11 cellular contexts compared by ENCODE assay signal in the genomic region with DNA sequence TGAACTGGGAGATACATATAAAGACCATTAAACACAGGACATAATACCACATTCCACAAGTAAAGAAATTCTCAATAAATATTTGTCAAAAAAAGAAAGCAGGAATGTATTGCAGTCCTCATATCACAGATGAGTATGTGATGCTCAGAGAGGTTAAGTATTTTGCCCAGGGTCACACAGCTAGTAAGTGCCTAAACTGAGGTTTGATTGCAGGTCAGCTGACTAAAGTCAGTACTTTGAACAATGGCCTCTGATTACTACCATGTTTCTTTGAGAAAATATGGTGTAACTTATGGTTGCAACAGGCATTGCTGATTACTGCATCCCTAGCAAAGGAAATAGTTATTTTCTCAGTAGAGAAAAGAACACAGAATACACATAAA.
DNase-seq lines count a peak whose midpoint lies in the region; ATAC-seq, FAIRE-seq and TF ChIP-seq lines count a peak whose summit lies in the region.
"Had no signal": no experiment of that assay in that cellular context is flagged by ENCODE, and none has a peak within 500 bp of the region (broad histone marks: within the 10 kb centered on the region; RNA-seq: fewer than 3 reads in every experiment).

No MANE protein-coding gene starts in this region.

- peaks cover 16% of the 10 kb centered on the region for H3K4me1 Mint-ChIP-seq in activated T-helper 2 cell treated with anti-CD3 and anti-CD28 coated beads, Interferon-gamma antibody, Interleukin-2, Interleukin-4, amounts not matched to agents 10 μg/mL and 5 μg/mL and 100 μg/mL, durations not matched to agents 14 hours and 24 hours and 36 hours (ENCODE audit: low read depth)
- H3K4me1 Mint-ChIP-seq: CD14-positive monocyte had no signal

- H3K36me3 Mint-ChIP-seq in activated T-helper 2 cell treated with anti-CD3 and anti-CD28 coated beads, Interferon-gamma antibody, Interleukin-2, Interleukin-4, amounts not matched to agents 10 μg/mL and 5 μg/mL and 100 μg/mL, durations not matched to agents 14 hours and 24 hours and 36 hours (ENCODE audit: low read depth), result peaks cover 41% of the 10 kb centered on the region

- H3K9me3 Mint-ChIP-seq in activated T-helper 2 cell treated with anti-CD3 and anti-CD28 coated beads, Interferon-gamma antibody, Interleukin-2, Interleukin-4, amounts not matched to agents 10 μg/mL and 5 μg/mL and 100 μg/mL, durations not matched to agents 14 hours and 24 hours and 36 hours, result peaks cover 3% of the 10 kb centered on the region
- H3K9me3 Mint-ChIP-seq: CD14-positive monocyte had no signal

- BruUV-seq in HCT116 (replicated peaks; lab: Mats Ljungman, UMichigan), result no TSS peak

- no peaks in the 10 kb centered on the region for H3K9me3 ChIP-seq in A549
- no peaks in the 10 kb centered on the region for H3K9me3 ChIP-seq in HCT116 (ENCODE audit: control insufficient read depth in 1 of 2, insufficient read depth in 1 of 2, low read depth in 1 of 2, low read length in 2 of 2)
- H3K9me3 ChIP-seq: MG63 had no signal

- CTCF ChIA-PET in A549 (lab: Yijun Ruan, JAX) (interaction anchor here (0.6 to 9.1 kb wide), 59 partner anchors 9 to 1462 kb away, joined by 3 to 143 read pairs (median 5); no protein-coding TSS in a partner anchor), HCT116 (lab: Charles Lee) (interaction anchor here (0.6 to 3.6 kb wide), 34 partner anchors 9 to 862 kb away, joined by 3 to 105 read pairs (median 5); no protein-coding TSS in a partner anchor)

- no peak for TF ChIP-seq RAD21 in A549 (conservative IDR thresholded peaks at IDR 0.05 in 1 of 2, IDR thresholded peaks at IDR 0.05 in 1 of 2)
- no peak for TF ChIP-seq RAD21 in HCT116 (IDR thresholded peaks at IDR 0.05; ENCODE audit: low read depth)

- peak overlapping the region; percentile 99 for H2AFZ ChIP-seq in HCT116 (ENCODE audit: low read depth, low read length, poor library complexity, severe bottlenecking)

- H3K9ac ChIP-seq in HCT116 (ENCODE audit: low read length), result no peak overlapping the region

- H3K27ac ChIP-seq in A549 (no peak overlapping the region), HCT116 (ENCODE audit: low read depth, low read length) (no peak overlapping the region)

- H3K4me2 ChIP-seq in A549, result peak overlapping the region; percentile 5; the same call in 1 of the 3 replicates
- peak overlapping the region; percentile 50; the same call in 1 of the 2 replicates for H3K4me2 ChIP-seq in HCT116 (ENCODE audit: low read length)

- no peak overlapping the region for H3K4me3 ChIP-seq in A549
- no peak overlapping the region for H3K4me3 ChIP-seq in HCT116 (replicated peaks in 1 of 2; ENCODE audit: low read depth in 1 of 2, low read length in 2 of 2)
- H3K4me3 ChIP-seq: MG63 had no signal

- no peak overlapping the region for H3K4me3 Mint-ChIP-seq in activated T-helper 2 cell treated with anti-CD3 and anti-CD28 coated beads, Interferon-gamma antibody, Interleukin-2, Interleukin-4, amounts not matched to agents 10 μg/mL and 5 μg/mL and 100 μg/mL, durations not matched to agents 14 hours and 24 hours and 36 hours (ENCODE audit: low read depth)
- H3K4me3 Mint-ChIP-seq: CD14-positive monocyte had no signal

- DNase-seq in A549 (ENCODE audit: low read depth in 1 of 2, low spot score in 1 of 2) (no peak), HCT116 (ENCODE audit: low read depth, low spot score) (no peak), amniotic epithelial cell (ENCODE audit: low read depth) (peak; percentile 2), left colon (no peak), SIG-M5 treated with dmso at 0.1 percent for 504 hours (lab: John Stamatoyannopoulos, UW; ENCODE audit: unreplicated experiment) (no peak), OCI-M1 (lab: John Stamatoyannopoulos, UW) (no peak), NCI-H2029 (lab: John Stamatoyannopoulos, UW) (no peak)
- DNase-seq in activated T-helper 2 cell treated with anti-CD3 and anti-CD28 coated beads, Interferon-gamma antibody, Interleukin-2, Interleukin-4, amounts not matched to agents 10 μg/mL and 5 μg/mL and 100 μg/mL, durations not matched to agents 14 hours and 24 hours and 36 hours (ENCODE audit: low spot score), result no peak

- H3K79me2 ChIP-seq in HCT116 (ENCODE audit: insufficient read depth, low read length), result no peaks in the 10 kb centered on the region

- H3K4me1 ChIP-seq in A549, result no peaks in the 10 kb centered on the region
- peaks cover 0 to 3% of the 10 kb centered on the region in 2 experiments; a peak in 2 of 4 replicates for H3K4me1 ChIP-seq in HCT116 (ENCODE audit: control insufficient read depth in 1 of 2, insufficient read depth in 2 of 2, low read length in 2 of 2)

- ATAC-seq in A549, result no peak
- ATAC-seq in HCT116, result no peak
- ATAC-seq in left colon, result peak; percentile 38

- H3K36me3 ChIP-seq in HCT116 (ENCODE audit: control insufficient read depth in 1 of 2, insufficient read depth in 2 of 2, low read length in 2 of 2), result no peaks in the 10 kb centered on the region
- H3K36me3 ChIP-seq: MG63 had no signal

- no peak for TF ChIP-seq CTCF in A549 (IDR thresholded peaks at IDR 0.05)
- TF ChIP-seq CTCF in HCT116 (IDR thresholded peaks at IDR 0.05 in 2 of 3, conservative IDR thresholded peaks at IDR 0.05 in 1 of 3; ENCODE audit: borderline replicate concordance in 1 of 3, insufficient read depth in 1 of 3, low read depth in 2 of 3, low read length in 2 of 3), result no peak

- no peak for TF ChIP-seq EP300 in A549 (IDR thresholded peaks at IDR 0.05)

- POLR2A ChIA-PET in A549 (lab: Yijun Ruan, JAX) (interaction anchor here (0.5 to 1.0 kb wide), 2 partner anchors 214 to 354 kb away, joined by 3 to 7 read pairs; no protein-coding TSS in a partner anchor), HCT116 (lab: Charles Lee) (interaction anchor here (0.6 kb wide), 1 partner anchor 198 kb away, joined by 3 read pairs; no protein-coding TSS in a partner anchor)

- no peak for FAIRE-seq in A549 (lab: Jason Lieb, UNC)
- FAIRE-seq: RCC 7860 had no signal

- TF ChIP-seq POLR2A in A549 (IDR thresholded peaks at IDR 0.05; ENCODE audit: low read length) (no peak), HCT116 (IDR thresholded peaks at IDR 0.05; ENCODE audit: borderline replicate concordance, extremely low read depth, insufficient read depth, insufficient read length) (no peak)

- no peaks in the 10 kb centered on the region for H3K27me3 ChIP-seq in HCT116 (ENCODE audit: insufficient read depth, low read length)
- H3K27me3 ChIP-seq: MG63 had no signal

- RAD21 ChIA-PET in HCT116 (lab: Charles Lee; ENCODE audit: low non-redundant PET in 1 of 2, low total read pairs in 2 of 2, uncharacterized antibody in 2 of 2, unreplicated experiment in 2 of 2), result interaction anchor here (0.6 to 1.8 kb wide), 23 partner anchors 17 to 709 kb away, joined by 3 to 31 read pairs (median 4); no protein-coding TSS in a partner anchor

- H4K20me1 ChIP-seq in HCT116 (ENCODE audit: insufficient read depth), result no peaks in the 10 kb centered on the region

- H3K27me3 Mint-ChIP-seq in activated T-helper 2 cell treated with anti-CD3 and anti-CD28 coated beads, Interferon-gamma antibody, Interleukin-2, Interleukin-4, amounts not matched to agents 10 μg/mL and 5 μg/mL and 100 μg/mL, durations not matched to agents 14 hours and 24 hours and 36 hours (ENCODE audit: low read depth), result no peaks in the 10 kb centered on the region

- H3K27ac Mint-ChIP-seq in activated T-helper 2 cell treated with anti-CD3 and anti-CD28 coated beads, Interferon-gamma antibody, Interleukin-2, Interleukin-4, amounts not matched to agents 10 μg/mL and 5 μg/mL and 100 μg/mL, durations not matched to agents 14 hours and 24 hours and 36 hours, result no peak overlapping the region

- H3K9me2 ChIP-seq in HCT116 (ENCODE audit: insufficient read depth), result no peaks in the 10 kb centered on the region

- intact Hi-C loops in HCT116 (cut with micrococcal nuclease) (loop anchor here (5.0 to 10.0 kb wide), 2 partner anchors 357 to 509 kb away; no protein-coding TSS in a partner anchor), left colon (cut with DNase I, micrococcal nuclease) (loop anchor here in 1 of 2 donors (5.0 to 10.0 kb wide), 2 partner anchors 214 to 707 kb away; no protein-coding TSS in a partner anchor)
- intact Hi-C loops in activated T-helper 2 cell treated with anti-CD3 and anti-CD28 coated beads, Interferon-gamma antibody, Interleukin-2, Interleukin-4, amounts not matched to agents 10 μg/mL and 5 μg/mL and 100 μg/mL, durations not matched to agents 14 hours and 24 hours and 36 hours (cut with micrococcal nuclease), result loop anchor here (10.0 kb wide), 1 partner anchor 327 kb away; no protein-coding TSS in a partner anchor

TF ChIP-seq in A549, 52 proteins besides CTCF, POLR2A, EP300 and RAD21 (continues in another document):
- TF ChIP-seq E2F6 (IDR thresholded peaks at IDR 0.05; ENCODE audit: borderline replicate concordance, low read depth) (no peak), FOXS1 (CRISPR knock-in tag; IDR thresholded peaks at IDR 0.05) (no peak)

TF ChIP-seq in HCT116, 20 proteins besides CTCF, POLR2A, EP300 and RAD21 (continues in another document):
- TF ChIP-seq POLR2AphosphoS5 (IDR thresholded peaks at IDR 0.05; ENCODE audit: low read depth, low read length) (no peak), YY1 (IDR thresholded peaks at IDR 0.05; ENCODE audit: extremely low read depth, insufficient replicate concordance, low read depth, low read length) (no peak), EZH2phosphoT487 (IDR thresholded peaks at IDR 0.05; ENCODE audit: borderline replicate concordance) (no peak), ZFX (IDR thresholded peaks at IDR 0.05) (no peak), ZBTB33 (IDR thresholded peaks at IDR 0.05; ENCODE audit: extremely low read depth, insufficient replicate concordance, low read length) (no peak), SRF (IDR thresholded peaks at IDR 0.05; ENCODE audit: low read depth) (no peak), TCF7L2 (IDR thresholded peaks at IDR 0.05; ENCODE audit: borderline replicate concordance, extremely low read depth, insufficient read depth, insufficient read length) (no peak)
- TF ChIP-seq, protein P1, sequence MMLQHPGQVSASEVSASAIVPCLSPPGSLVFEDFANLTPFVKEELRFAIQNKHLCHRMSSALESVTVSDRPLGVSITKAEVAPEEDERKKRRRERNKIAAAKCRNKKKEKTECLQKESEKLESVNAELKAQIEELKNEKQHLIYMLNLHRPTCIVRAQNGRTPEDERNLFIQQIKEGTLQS (IDR thresholded peaks at IDR 0.05), result no peak
